ENCODE assay signal across 1 cellular context in the genomic region with DNA sequence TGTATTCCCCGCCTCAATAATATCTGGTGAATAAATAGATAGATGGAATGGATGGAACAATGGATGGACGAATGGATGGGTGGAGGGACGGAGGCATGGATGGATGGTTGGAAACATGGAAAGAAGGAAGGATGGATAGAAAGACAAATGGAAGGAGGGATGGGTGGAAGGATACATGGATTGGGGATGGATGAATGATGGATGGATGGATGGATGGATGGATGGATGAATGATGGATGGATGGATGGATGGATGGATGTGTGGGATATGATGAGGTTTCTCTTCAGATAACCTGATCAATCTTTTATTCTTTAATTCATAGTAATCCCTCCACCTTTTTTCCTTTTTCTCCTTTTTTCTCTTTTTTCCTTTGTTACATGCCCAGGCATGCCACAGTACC.
TF ChIP-seq lines count a peak whose summit lies in the region.

No MANE protein-coding gene starts in this region.

TF ChIP-seq in WTC11, 78 proteins besides CTCF, POLR2A, EP300 and RAD21 (continued from another document):
- no peak for TF ChIP-seq NR1H2 (CRISPR knock-in tag; IDR thresholded peaks at IDR 0.05)
- TF ChIP-seq ZNF263 (CRISPR knock-in tag; IDR thresholded peaks at IDR 0.05; ENCODE audit: low read depth) = no peak
- TF ChIP-seq, protein P1, sequence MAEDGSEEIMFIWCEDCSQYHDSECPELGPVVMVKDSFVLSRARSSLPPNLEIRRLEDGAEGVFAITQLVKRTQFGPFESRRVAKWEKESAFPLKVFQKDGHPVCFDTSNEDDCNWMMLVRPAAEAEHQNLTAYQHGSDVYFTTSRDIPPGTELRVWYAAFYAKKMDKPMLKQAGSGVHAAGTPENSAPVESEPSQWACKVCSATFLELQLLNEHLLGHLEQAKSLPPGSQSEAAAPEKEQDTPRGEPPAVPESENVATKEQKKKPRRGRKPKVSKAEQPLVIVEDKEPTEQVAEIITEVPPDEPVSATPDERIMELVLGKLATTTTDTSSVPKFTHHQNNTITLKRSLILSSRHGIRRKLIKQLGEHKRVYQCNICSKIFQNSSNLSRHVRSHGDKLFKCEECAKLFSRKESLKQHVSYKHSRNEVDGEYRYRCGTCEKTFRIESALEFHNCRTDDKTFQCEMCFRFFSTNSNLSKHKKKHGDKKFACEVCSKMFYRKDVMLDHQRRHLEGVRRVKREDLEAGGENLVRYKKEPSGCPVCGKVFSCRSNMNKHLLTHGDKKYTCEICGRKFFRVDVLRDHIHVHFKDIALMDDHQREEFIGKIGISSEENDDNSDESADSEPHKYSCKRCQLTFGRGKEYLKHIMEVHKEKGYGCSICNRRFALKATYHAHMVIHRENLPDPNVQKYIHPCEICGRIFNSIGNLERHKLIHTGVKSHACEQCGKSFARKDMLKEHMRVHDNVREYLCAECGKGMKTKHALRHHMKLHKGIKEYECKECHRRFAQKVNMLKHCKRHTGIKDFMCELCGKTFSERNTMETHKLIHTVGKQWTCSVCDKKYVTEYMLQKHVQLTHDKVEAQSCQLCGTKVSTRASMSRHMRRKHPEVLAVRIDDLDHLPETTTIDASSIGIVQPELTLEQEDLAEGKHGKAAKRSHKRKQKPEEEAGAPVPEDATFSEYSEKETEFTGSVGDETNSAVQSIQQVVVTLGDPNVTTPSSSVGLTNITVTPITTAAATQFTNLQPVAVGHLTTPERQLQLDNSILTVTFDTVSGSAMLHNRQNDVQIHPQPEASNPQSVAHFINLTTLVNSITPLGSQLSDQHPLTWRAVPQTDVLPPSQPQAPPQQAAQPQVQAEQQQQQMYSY (CRISPR knock-in tag; IDR thresholded peaks at IDR 0.05) = no peak
- TF ChIP-seq, protein P2, sequence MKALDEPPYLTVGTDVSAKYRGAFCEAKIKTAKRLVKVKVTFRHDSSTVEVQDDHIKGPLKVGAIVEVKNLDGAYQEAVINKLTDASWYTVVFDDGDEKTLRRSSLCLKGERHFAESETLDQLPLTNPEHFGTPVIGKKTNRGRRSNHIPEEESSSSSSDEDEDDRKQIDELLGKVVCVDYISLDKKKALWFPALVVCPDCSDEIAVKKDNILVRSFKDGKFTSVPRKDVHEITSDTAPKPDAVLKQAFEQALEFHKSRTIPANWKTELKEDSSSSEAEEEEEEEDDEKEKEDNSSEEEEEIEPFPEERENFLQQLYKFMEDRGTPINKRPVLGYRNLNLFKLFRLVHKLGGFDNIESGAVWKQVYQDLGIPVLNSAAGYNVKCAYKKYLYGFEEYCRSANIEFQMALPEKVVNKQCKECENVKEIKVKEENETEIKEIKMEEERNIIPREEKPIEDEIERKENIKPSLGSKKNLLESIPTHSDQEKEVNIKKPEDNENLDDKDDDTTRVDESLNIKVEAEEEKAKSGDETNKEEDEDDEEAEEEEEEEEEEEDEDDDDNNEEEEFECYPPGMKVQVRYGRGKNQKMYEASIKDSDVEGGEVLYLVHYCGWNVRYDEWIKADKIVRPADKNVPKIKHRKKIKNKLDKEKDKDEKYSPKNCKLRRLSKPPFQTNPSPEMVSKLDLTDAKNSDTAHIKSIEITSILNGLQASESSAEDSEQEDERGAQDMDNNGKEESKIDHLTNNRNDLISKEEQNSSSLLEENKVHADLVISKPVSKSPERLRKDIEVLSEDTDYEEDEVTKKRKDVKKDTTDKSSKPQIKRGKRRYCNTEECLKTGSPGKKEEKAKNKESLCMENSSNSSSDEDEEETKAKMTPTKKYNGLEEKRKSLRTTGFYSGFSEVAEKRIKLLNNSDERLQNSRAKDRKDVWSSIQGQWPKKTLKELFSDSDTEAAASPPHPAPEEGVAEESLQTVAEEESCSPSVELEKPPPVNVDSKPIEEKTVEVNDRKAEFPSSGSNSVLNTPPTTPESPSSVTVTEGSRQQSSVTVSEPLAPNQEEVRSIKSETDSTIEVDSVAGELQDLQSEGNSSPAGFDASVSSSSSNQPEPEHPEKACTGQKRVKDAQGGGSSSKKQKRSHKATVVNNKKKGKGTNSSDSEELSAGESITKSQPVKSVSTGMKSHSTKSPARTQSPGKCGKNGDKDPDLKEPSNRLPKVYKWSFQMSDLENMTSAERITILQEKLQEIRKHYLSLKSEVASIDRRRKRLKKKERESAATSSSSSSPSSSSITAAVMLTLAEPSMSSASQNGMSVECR (CRISPR knock-in tag; IDR thresholded peaks at IDR 0.05; ENCODE audit: borderline replicate concordance) = no peak
